In genomic region chr18:23877371-23877770, GRCh38 we compare ENCODE assay signal across 31 cellular contexts.
"Had no signal": no experiment of that assay in that cellular context is flagged by ENCODE, and none has a peak within 500 bp of the region (broad histone marks: within the 10 kb centered on the region; RNA-seq: fewer than 3 reads in every experiment).

No MANE protein-coding gene starts in this region.

- H3K27ac ChIP-seq: gastrocnemius medialis, ovary, prostate gland, stomach, thyroid gland, upper lobe of left lung had no signal

- FAIRE-seq: colon, small intestine had no signal

- H3K9me3 ChIP-seq: gastrocnemius medialis, ovary, prostate gland, stomach, thyroid gland, upper lobe of left lung had no signal

- H3K36me3 ChIP-seq: gastrocnemius medialis, ovary, prostate gland, thyroid gland, upper lobe of left lung had no signal

- H3K27me3 ChIP-seq: gastrocnemius medialis, ovary, stomach, thyroid gland, upper lobe of left lung had no signal

- H3K4me3 Mint-ChIP-seq: activated CD8-positive, alpha-beta T cell treated with anti-CD3 and anti-CD28 coated beads for 36 hours; activated naive CD4-positive, alpha-beta T cell treated with anti-CD3 and anti-CD28 coated beads, Interleukin-2, amount 50 U/mL, for 24 hours; activated naive CD8-positive, alpha-beta T cell treated with anti-CD3 and anti-CD28 coated beads, Interleukin-2, amount 50 U/mL, for 24 hours; activated T-cell treated with anti-CD3 and anti-CD28 coated beads, Interleukin-2, amount 50 U/mL, for 4 hours; activated T-helper 17 cell treated with anti-CD3 and anti-CD28 coated beads, Interleukin-2, amount 50 U/mL, for 72 hours; mesothelial cell of epicardium; naive B cell; nephron progenitor cell; stimulated activated naive B cell treated with anti-CD40 and anti-IgM and Interleukin-4, amounts not matched to agents 10 μg/mL and 1 μg/mL and 100 μg/mL, for 72 hours; WTC11 had no signal

- H3K4me1 ChIP-seq: gastrocnemius medialis, prostate gland, thyroid gland, upper lobe of left lung had no signal

- H3K4me3 ChIP-seq: gastrocnemius medialis, ovary, prostate gland, stomach, thyroid gland, upper lobe of left lung had no signal

- H3K36me3 Mint-ChIP-seq: activated naive CD4-positive, alpha-beta T cell treated with anti-CD3 and anti-CD28 coated beads, Interleukin-2, amount 50 U/mL, for 24 hours; mesothelial cell of epicardium; naive B cell; WTC11 had no signal

- H3K27me3 Mint-ChIP-seq: activated CD8-positive, alpha-beta T cell treated with anti-CD3 and anti-CD28 coated beads for 36 hours; activated naive CD4-positive, alpha-beta T cell treated with anti-CD3 and anti-CD28 coated beads, Interleukin-2, amount 50 U/mL, for 24 hours; activated naive CD8-positive, alpha-beta T cell treated with anti-CD3 and anti-CD28 coated beads, Interleukin-2, amount 50 U/mL, for 24 hours; activated T-helper 17 cell treated with anti-CD3 and anti-CD28 coated beads, Interleukin-2, amount 50 U/mL, for 72 hours had no signal

- DNase-seq: activated CD4-positive, alpha-beta T cell treated with anti-CD3 and anti-CD28 coated beads for 1 hour; activated CD4-positive, alpha-beta T cell treated with anti-CD3 and anti-CD28 coated beads, Interleukin-2, amount 50 U/mL, for 1 hour; activated CD8-positive, alpha-beta T cell treated with anti-CD3 and anti-CD28 coated beads for 36 hours; activated naive CD8-positive, alpha-beta T cell treated with anti-CD3 and anti-CD28 coated beads, Interleukin-2, amount 50 U/mL, for 24 hours; activated T-cell treated with anti-CD3 and anti-CD28 coated beads, Interleukin-2, amount 50 U/mL, for 4 hours; amygdala; dermis blood vessel endothelial cell; effector CD4-positive, alpha-beta T cell; gastrocnemius medialis; glutamatergic neuron; islet precursor cell; left cardiac atrium; left ventricle myocardium superior; naive B cell; nephron progenitor cell; ovary; retina; small intestine; stimulated activated CD4-positive, alpha-beta T cell treated with anti-CD3 and anti-CD28 coated beads, Interleukin-1b, Interleukin-23, amount 100 ng/mL, for 48 hours; stimulated activated naive B cell treated with anti-CD40 and anti-IgM and Interleukin-4, amounts not matched to agents 10 μg/mL and 1 μg/mL and 100 μg/mL, for 72 hours; stomach; T-helper 9 cell; thyroid gland; upper lobe of left lung had no signal

- H3K27ac Mint-ChIP-seq: activated CD8-positive, alpha-beta T cell treated with anti-CD3 and anti-CD28 coated beads for 36 hours; activated naive CD4-positive, alpha-beta T cell treated with anti-CD3 and anti-CD28 coated beads, Interleukin-2, amount 50 U/mL, for 24 hours; activated naive CD8-positive, alpha-beta T cell treated with anti-CD3 and anti-CD28 coated beads, Interleukin-2, amount 50 U/mL, for 24 hours; activated T-helper 17 cell treated with anti-CD3 and anti-CD28 coated beads, Interleukin-2, amount 50 U/mL, for 72 hours; mesothelial cell of epicardium; naive B cell; nephron progenitor cell; stimulated activated naive B cell treated with anti-CD40 and anti-IgM and Interleukin-4, amounts not matched to agents 10 μg/mL and 1 μg/mL and 100 μg/mL, for 72 hours; WTC11 had no signal

- ATAC-seq: activated CD8-positive, alpha-beta T cell treated with anti-CD3 and anti-CD28 coated beads for 36 hours; activated naive CD8-positive, alpha-beta T cell treated with anti-CD3 and anti-CD28 coated beads, Interleukin-2, amount 50 U/mL, for 24 hours; activated T-cell treated with anti-CD3 and anti-CD28 coated beads, Interleukin-2, amount 50 U/mL, for 4 hours; activated T-helper 17 cell treated with anti-CD3 and anti-CD28 coated beads, Interleukin-2, amount 50 U/mL, for 72 hours; gastrocnemius medialis; left cardiac atrium; left ventricle myocardium superior; sciatic nerve; stimulated activated naive B cell treated with anti-CD40 and anti-IgM and Interleukin-4, amounts not matched to agents 10 μg/mL and 1 μg/mL and 100 μg/mL, for 72 hours; WTC11 had no signal
